In genomic region chr1:119268879-119269278, GRCh38 we compare ENCODE assay signal across 31 cellular contexts.
"Had no signal": no experiment of that assay in that cellular context is flagged by ENCODE, and none has a peak within 500 bp of the region (broad histone marks: within the 10 kb centered on the region; RNA-seq: fewer than 3 reads in every experiment).

No MANE protein-coding gene starts in this region.

- H3K27ac Mint-ChIP-seq: natural killer cell; nephron; neural progenitor cell; progenitor cell of endocrine pancreas; stimulated activated memory B cell treated with anti-CD40 and anti-IgM and Interleukin-4, amounts not matched to agents 10 μg/mL and 1 μg/mL and 100 μg/mL, for 72 hours; type B pancreatic cell had no signal

- H3K27me3 ChIP-seq: neural progenitor cell, ovary, suprapubic skin, testis, tibial artery, transverse colon, upper lobe of right lung, uterus had no signal

- H3K4me3 Mint-ChIP-seq: natural killer cell; nephron; neural progenitor cell; stimulated activated memory B cell treated with anti-CD40 and anti-IgM and Interleukin-4, amounts not matched to agents 10 μg/mL and 1 μg/mL and 100 μg/mL, for 72 hours; stimulated activated naive CD8-positive, alpha-beta T cell treated with anti-CD3 and anti-CD28 coated beads, Interleukin-15, amount 100 ng/mL, for 72 hours; type B pancreatic cell had no signal

- H3K4me3 ChIP-seq: neural progenitor cell, ovary, psoas muscle, skin epidermis, smooth muscle cell, spleen, suprapubic skin, testis, tibial artery, transverse colon, upper lobe of right lung, uterus had no signal

- H3K9me3 ChIP-seq: ovary, psoas muscle, spleen, suprapubic skin, testis, transverse colon, upper lobe of right lung, uterus had no signal

- H2AFZ ChIP-seq: neural progenitor cell, parathyroid adenoma had no signal

- H3K4me1 Mint-ChIP-seq: natural killer cell, neural progenitor cell had no signal

- H3K4me1 ChIP-seq: neural progenitor cell, parathyroid adenoma, psoas muscle, spleen, suprapubic skin, testis, tibial artery, transverse colon, upper lobe of right lung, uterus had no signal

- H3K9me3 Mint-ChIP-seq: natural killer cell; stimulated activated naive CD8-positive, alpha-beta T cell treated with anti-CD3 and anti-CD28 coated beads, Interleukin-15, amount 100 ng/mL, for 72 hours had no signal

- H3K36me3 ChIP-seq: neural progenitor cell, ovary, spleen, suprapubic skin, tibial artery, transverse colon, upper lobe of right lung, uterus had no signal

- DNase-seq: natural killer cell; occipital lobe; ovary; posterior cingulate gyrus; psoas muscle; right cardiac atrium; spleen; stimulated activated CD4-positive, alpha-beta T cell treated with anti-CD3 and anti-CD28 coated beads, Interleukin-12 subunit alpha, Interleukin-12 subunit beta, amount 100 ng/mL, for 4 hours; stimulated activated CD4-positive, alpha-beta T cell treated with anti-CD3 and anti-CD28 coated beads, Interleukin-1b, Interleukin-23, amount 100 ng/mL, for 48 hours; stimulated activated CD4-positive, alpha-beta T cell treated with anti-CD3 and anti-CD28 coated beads, Interleukin-4, amount 100 ng/mL, for 1 hour; stimulated activated CD4-positive, alpha-beta T cell treated with anti-CD3 and anti-CD28 coated beads, Interleukin-4, amount 100 ng/mL, for 4 hours; stimulated activated CD8-positive, alpha-beta memory T cell treated with anti-CD3 and anti-CD28 coated beads, Interleukin-4, amount 100 ng/mL, for 48 hours; stimulated activated naive CD4-positive, alpha-beta T cell; stimulated activated naive CD8-positive, alpha-beta T cell treated with anti-CD3 and anti-CD28 coated beads, Interleukin-15, amount 100 ng/mL, for 72 hours; stimulated activated naive CD8-positive, alpha-beta T cell treated with anti-CD3 and anti-CD28 coated beads, Interleukin-15, Interleukin-2, amounts not matched to agents 100 U/mL and 50 U/mL, for 24 hours; substantia nigra; testis; tibial artery; transverse colon; upper lobe of right lung; uterus had no signal

- H3K36me3 Mint-ChIP-seq: natural killer cell, type B pancreatic cell had no signal

- H3K4me2 ChIP-seq: neural progenitor cell, smooth muscle cell had no signal

- H3K27ac ChIP-seq: neural progenitor cell, ovary, parathyroid adenoma, psoas muscle, skin epidermis, spleen, suprapubic skin, testis, tibial artery, transverse colon, upper lobe of right lung, uterus had no signal

- ATAC-seq: natural killer cell; psoas muscle; right cardiac atrium; sciatic nerve; stimulated activated memory B cell treated with anti-CD40 and anti-IgM and Interleukin-4, amounts not matched to agents 10 μg/mL and 1 μg/mL and 100 μg/mL, for 72 hours; stimulated activated naive CD8-positive, alpha-beta T cell treated with anti-CD3 and anti-CD28 coated beads, Interleukin-15, amount 100 ng/mL, for 72 hours; stimulated activated naive CD8-positive, alpha-beta T cell treated with anti-CD3 and anti-CD28 coated beads, Interleukin-15, Interleukin-2, amounts not matched to agents 100 U/mL and 50 U/mL, for 24 hours; upper lobe of right lung had no signal

- H3K79me2 ChIP-seq: parathyroid adenoma had no signal

- H3K9ac ChIP-seq: neural progenitor cell, parathyroid adenoma had no signal
